ENCODE assay signal across 13 cellular contexts in genomic region chr17:41529491-41529915, GRCh38. TPM values are rescaled to one million over a fixed set of nuclear protein-coding genes. Genes with fewer than 3 reads are reported as not detected.
DNase-seq lines count a peak whose midpoint lies in the region; ATAC-seq, FAIRE-seq and TF ChIP-seq lines count a peak whose summit lies in the region.
"Had no signal": no experiment of that assay in that cellular context is flagged by ENCODE, and none has a peak within 500 bp of the region (broad histone marks: within the 10 kb centered on the region; RNA-seq: fewer than 3 reads in every experiment).

No MANE protein-coding gene starts in this region.

- H3K4me2 ChIP-seq in A549 (peak overlapping the region; percentile 46), mesenchymal stem cell (ENCODE audit: low read length, poor library complexity, severe bottlenecking) (no peak overlapping the region)

- no peak for ATAC-seq in A549
- peak; percentile 9 for ATAC-seq in SK-N-SH treated with all-trans-retinoic acid at 6 μM for 48 hours
- no peak for ATAC-seq in left lobe of liver
- ATAC-seq in HG03460 (IDR thresholded peaks at IDR 0.05; ENCODE audit: unreplicated experiment), result no peak
- no peak for ATAC-seq in GM19455 (IDR thresholded peaks at IDR 0.05; ENCODE audit: unreplicated experiment)
- ATAC-seq: activated naive CD4-positive, alpha-beta T cell treated with anti-CD3 and anti-CD28 coated beads, Interleukin-2, amount 50 U/mL, for 72 hours had no signal

- H3K23ac ChIP-seq in mesenchymal stem cell (ENCODE audit: low read length in 2 of 2), result no peak overlapping the region

- no peak for TF ChIP-seq RAD21 in A549 (conservative IDR thresholded peaks at IDR 0.05 in 1 of 2, IDR thresholded peaks at IDR 0.05 in 1 of 2)

- TF ChIP-seq CTCF in A549 (IDR thresholded peaks at IDR 0.05), result no peak

- H2AK5ac ChIP-seq in mesenchymal stem cell (ENCODE audit: low read length, severe bottlenecking), result peak overlapping the region; percentile 49

- POLR2A ChIA-PET in A549 (lab: Yijun Ruan, JAX), result interaction anchor here (1.3 kb wide), 2 partner anchors 19 to 159 kb away, joined by 5 to 10 read pairs; no protein-coding TSS in a partner anchor

- no peak for TF ChIP-seq POLR2A in A549 (IDR thresholded peaks at IDR 0.05; ENCODE audit: low read length)

- peak overlapping the region; percentile 24 to 88 for H3K18ac ChIP-seq in mesenchymal stem cell (ENCODE audit: low read depth in 1 of 2, low read length in 2 of 2)

- no peak overlapping the region for H3K14ac ChIP-seq in mesenchymal stem cell (ENCODE audit: low read length in 2 of 2)

- no peak overlapping the region for H2BK5ac ChIP-seq in mesenchymal stem cell (ENCODE audit: low read depth, low read length, poor library complexity, severe bottlenecking)

- H3K27me3 ChIP-seq in mesenchymal stem cell (ENCODE audit: control insufficient read depth in 1 of 2, insufficient read depth in 1 of 2, low read length in 2 of 2), result peaks cover 0 to 19% of the 10 kb centered on the region in 2 experiments

- H3K4me1 ChIP-seq in A549 (peaks cover 29% of the 10 kb centered on the region), ES-I3 (ENCODE audit: insufficient read depth, low read length) (peaks cover 17% of the 10 kb centered on the region; the same call in 1 of the 2 replicates), mesenchymal stem cell (ENCODE audit: control insufficient read depth, insufficient read depth, low read depth, low read length) (peaks cover 33% of the 10 kb centered on the region)

- no peak for TF ChIP-seq EP300 in A549 (IDR thresholded peaks at IDR 0.05)

- H3K27ac ChIP-seq in A549 (peak overlapping the region; percentile 59 to 83; a peak in 5 of 6 replicates), mesenchymal stem cell (ENCODE audit: low read length, poor library complexity, severe bottlenecking) (peak overlapping the region; percentile 30)

- H4K91ac ChIP-seq in mesenchymal stem cell (ENCODE audit: low read length), result peak overlapping the region; percentile 55

- DNase-seq in A549 (ENCODE audit: low read depth in 1 of 2, low spot score in 1 of 2) (no peak), mesenchymal stem cell (no peak), left lobe of liver (ENCODE audit: low spot score) (no peak)
- DNase-seq in activated CD8-positive, alpha-beta memory T cell treated with anti-CD3 and anti-CD28 coated beads for 24 hours, result no peak
- DNase-seq: activated CD4-positive, alpha-beta T cell treated with anti-CD3 and anti-CD28 coated beads, Interleukin-2, amount 50 U/mL, for 1 hour; hypothalamus had no signal

- H2BK12ac ChIP-seq in mesenchymal stem cell (ENCODE audit: low read length in 2 of 2), result peak overlapping the region; percentile 69 to 93

- H3K36me3 ChIP-seq in ES-I3 (ENCODE audit: insufficient read depth, low read length) (peaks cover 5% of the 10 kb centered on the region), mesenchymal stem cell (ENCODE audit: control insufficient read depth in 1 of 2, insufficient read depth in 2 of 2, low read depth in 1 of 2, low read length in 2 of 2) (peaks cover 0 to 8% of the 10 kb centered on the region in 2 experiments)

- no peak overlapping the region for H3K4me3 ChIP-seq in A549
- H3K4me3 ChIP-seq in mesenchymal stem cell (ENCODE audit: insufficient read depth in 1 of 2, low read depth in 1 of 2, low read length in 2 of 2), result no peak overlapping the region

- H2BK120ac ChIP-seq in mesenchymal stem cell (ENCODE audit: low read depth, low read length), result peak overlapping the region; percentile 81

- peak overlapping the region; percentile 42 to 52 for H3K4ac ChIP-seq in mesenchymal stem cell (ENCODE audit: low read depth in 1 of 2, low read length in 2 of 2)

- 88% methylated on average over 5 of the region's 5 CpGs for WGBS in A549 (ENCODE audit: missing lambda C conversion rate)
- 56% methylated on average over 5 of the region's 5 CpGs for WGBS in mesenchymal stem cell

- H3K9me3 ChIP-seq in A549 (no peaks in the 10 kb centered on the region), ES-I3 (ENCODE audit: control insufficient read depth, insufficient read depth, low read length) (no peaks in the 10 kb centered on the region), mesenchymal stem cell (ENCODE audit: control insufficient read depth, low read length) (no peaks in the 10 kb centered on the region)

- no peak overlapping the region for H2BK15ac ChIP-seq in mesenchymal stem cell (ENCODE audit: low read depth, poor library complexity, severe bottlenecking)

- H3K9ac ChIP-seq in ES-I3 (ENCODE audit: low read depth, low read length), result peak overlapping the region; percentile 13; the same call in 1 of the 2 replicates
- no peak overlapping the region for H3K9ac ChIP-seq in mesenchymal stem cell (ENCODE audit: low read length)

- CTCF ChIA-PET in A549 (lab: Yijun Ruan, JAX), result interaction anchor here (0.8 to 6.9 kb wide), 12 partner anchors 8 to 672 kb away, joined by 3 to 101 read pairs (median 4); partner anchors contain the start of gene KRT15

- H2AFZ ChIP-seq in mesenchymal stem cell (ENCODE audit: low read depth, low read length), result no peak overlapping the region

- peak overlapping the region; percentile 38 for H4K8ac ChIP-seq in mesenchymal stem cell (ENCODE audit: low read length)

- H3K79me1 ChIP-seq in mesenchymal stem cell (replicated peaks; ENCODE audit: low read length, poor library complexity, severe bottlenecking), result peaks cover 2% of the 10 kb centered on the region

- no peak for FAIRE-seq in A549 (lab: Jason Lieb, UNC)
- FAIRE-seq: GM19239 had no signal

TF ChIP-seq in A549, 52 proteins besides CTCF, POLR2A, EP300 and RAD21 (continues in another document):
- TF ChIP-seq SMC3 (IDR thresholded peaks at IDR 0.05), result no peak
- no peak for TF ChIP-seq BCL3 (IDR thresholded peaks at IDR 0.05)

TF ChIP-seq in SK-N-SH treated with all-trans-retinoic acid at 6 μM for 48 hours, 23 proteins besides CTCF, POLR2A, EP300 and RAD21 (continues in another document):
- TF ChIP-seq ESRRG (CRISPR knock-in tag; IDR thresholded peaks at IDR 0.05), result no peak
- TF ChIP-seq OSR1 (CRISPR knock-in tag; IDR thresholded peaks at IDR 0.05), result no peak
- TF ChIP-seq CREB5 (CRISPR knock-in tag; IDR thresholded peaks at IDR 0.05; ENCODE audit: low read depth), result no peak
- TF ChIP-seq SNAI2 (CRISPR knock-in tag; IDR thresholded peaks at IDR 0.05), result no peak
- TF ChIP-seq ZFP30 (CRISPR knock-in tag; IDR thresholded peaks at IDR 0.05), result no peak
- TF ChIP-seq PPARA (CRISPR knock-in tag; IDR thresholded peaks at IDR 0.05; ENCODE audit: borderline replicate concordance), result no peak

RNA-seq across cellular contexts. Expression of gene KRT19, which starts 1.4 kb away (rescaled TPM):
- polyA plus RNA-seq in A549 (2011; rRNA removed) (23.8 and 26.2 TPM in 2 replicates), A549 (2017; fragmentation: RNase III; extraction: RNeasy Plus Mini Kit Qiagen cat#74134 plus additional on column Dnase treatment) (27.8 to 31.2 TPM (median 29.9 TPM) in 3 replicates)
- 36.8 and 37.2 TPM in 2 replicates for polyA plus RNA-seq in A549 (2012; cell fraction: cytosol; rRNA removed)
- polyA plus RNA-seq in A549 (2012; cell fraction: nucleus; rRNA removed), result 83.7 and 109 TPM in 2 replicates
- 22.9 and 27.2 TPM in 2 replicates for polyA minus RNA-seq in A549 (2011; rRNA and poly(A)+ RNA removed)
- 92.7 TPM for polyA plus RNA-seq in mesenchymal stem cell (2013, experiment 1 of 2)
- polyA plus RNA-seq in mesenchymal stem cell (2013, experiment 2 of 2), result 91.5 TPM
- total RNA-seq in left lobe of liver, result 5.7 TPM
- total RNA-seq: activated naive CD4-positive, alpha-beta T cell treated with anti-CD3 and anti-CD28 coated beads, Interleukin-2, amount 50 U/mL, for 72 hours had no signal
- polyA plus RNA-seq: CD14-positive monocyte had no signal

RNA-seq across cellular contexts. Expression of gene KRT15, which starts 10.8 kb away (rescaled TPM):
- polyA plus RNA-seq in A549 (2011; rRNA removed), result 2.1 and 2.6 TPM in 2 replicates
- 2.3 and 3.1 TPM in 2 replicates for polyA plus RNA-seq in A549 (2012; cell fraction: cytosol; rRNA removed)
- polyA plus RNA-seq in A549 (2012; cell fraction: nucleus; rRNA removed), result 3.9 and 4.0 TPM in 2 replicates
- polyA plus RNA-seq in A549 (2017; fragmentation: RNase III; extraction: RNeasy Plus Mini Kit Qiagen cat#74134 plus additional on column Dnase treatment), result 0.54 to 1.4 TPM (median 0.62 TPM) in 3 replicates
- polyA minus RNA-seq in A549 (2011; rRNA and poly(A)+ RNA removed), result 0.15 and 0.74 TPM in 2 replicates
- polyA plus RNA-seq in mesenchymal stem cell (2013, experiment 1 of 2), result 0.46 TPM
- 0.52 TPM for polyA plus RNA-seq in mesenchymal stem cell (2013, experiment 2 of 2)
- 0.15 TPM for total RNA-seq in left lobe of liver
- total RNA-seq: activated naive CD4-positive, alpha-beta T cell treated with anti-CD3 and anti-CD28 coated beads, Interleukin-2, amount 50 U/mL, for 72 hours had no signal
- polyA plus RNA-seq: CD14-positive monocyte had no signal

RNA-seq across cellular contexts. Expression of gene KRT13, which starts 24.1 kb away (rescaled TPM):
- polyA plus RNA-seq in A549 (2011; rRNA removed) (0.06 and 0.08 TPM in 2 replicates), A549 (2017; fragmentation: RNase III; extraction: RNeasy Plus Mini Kit Qiagen cat#74134 plus additional on column Dnase treatment) (not detected in 3 replicates)
- 0.03 and 0.05 TPM in 2 replicates for polyA plus RNA-seq in A549 (2012; cell fraction: cytosol; rRNA removed)
- 0.17 TPM in 1 of 2 replicates, not detected in the other for polyA plus RNA-seq in A549 (2012; cell fraction: nucleus; rRNA removed)
- not detected in 2 replicates for polyA minus RNA-seq in A549 (2011; rRNA and poly(A)+ RNA removed)
- not detected for polyA plus RNA-seq in mesenchymal stem cell (2013, experiment 1 of 2)
- polyA plus RNA-seq in mesenchymal stem cell (2013, experiment 2 of 2), result not detected
- total RNA-seq in left lobe of liver, result not detected
- total RNA-seq: activated naive CD4-positive, alpha-beta T cell treated with anti-CD3 and anti-CD28 coated beads, Interleukin-2, amount 50 U/mL, for 72 hours had no signal
- polyA plus RNA-seq: CD14-positive monocyte had no signal

RNA-seq across cellular contexts. Expression of gene KRT36, which starts 39.8 kb away (rescaled TPM):
- polyA plus RNA-seq in A549 (2011; rRNA removed) (not detected in 2 replicates), A549 (2017; fragmentation: RNase III; extraction: RNeasy Plus Mini Kit Qiagen cat#74134 plus additional on column Dnase treatment) (not detected in 3 replicates)
- polyA plus RNA-seq in A549 (2012; cell fraction: cytosol; rRNA removed), result not detected in 2 replicates
- polyA plus RNA-seq in A549 (2012; cell fraction: nucleus; rRNA removed), result not detected in 2 replicates
- not detected in 2 replicates for polyA minus RNA-seq in A549 (2011; rRNA and poly(A)+ RNA removed)
- 0.11 TPM for polyA plus RNA-seq in mesenchymal stem cell (2013, experiment 1 of 2)
- 0.11 TPM for polyA plus RNA-seq in mesenchymal stem cell (2013, experiment 2 of 2)
- total RNA-seq in left lobe of liver, result not detected
- total RNA-seq: activated naive CD4-positive, alpha-beta T cell treated with anti-CD3 and anti-CD28 coated beads, Interleukin-2, amount 50 U/mL, for 72 hours had no signal

RNA-seq across cellular contexts. Expression of gene KRT9, which starts 42.4 kb away (rescaled TPM):
- not detected in 2 replicates for polyA plus RNA-seq in A549 (2011; rRNA removed)
- not detected in 2 replicates for polyA plus RNA-seq in A549 (2012; cell fraction: cytosol; rRNA removed)
- polyA plus RNA-seq in A549 (2012; cell fraction: nucleus; rRNA removed), result not detected in 2 replicates
- polyA plus RNA-seq in A549 (2017; fragmentation: RNase III; extraction: RNeasy Plus Mini Kit Qiagen cat#74134 plus additional on column Dnase treatment), result not detected in 3 replicates
- polyA minus RNA-seq in A549 (2011; rRNA and poly(A)+ RNA removed), result not detected in 2 replicates
- polyA plus RNA-seq in mesenchymal stem cell (2013, experiment 1 of 2), result not detected
- polyA plus RNA-seq in mesenchymal stem cell (2013, experiment 2 of 2), result not detected
- not detected for total RNA-seq in left lobe of liver
- total RNA-seq: activated naive CD4-positive, alpha-beta T cell treated with anti-CD3 and anti-CD28 coated beads, Interleukin-2, amount 50 U/mL, for 72 hours had no signal
- polyA plus RNA-seq: CD14-positive monocyte had no signal
